Comparison of ENCODE assay signal across 12 cellular contexts in the genomic region with DNA sequence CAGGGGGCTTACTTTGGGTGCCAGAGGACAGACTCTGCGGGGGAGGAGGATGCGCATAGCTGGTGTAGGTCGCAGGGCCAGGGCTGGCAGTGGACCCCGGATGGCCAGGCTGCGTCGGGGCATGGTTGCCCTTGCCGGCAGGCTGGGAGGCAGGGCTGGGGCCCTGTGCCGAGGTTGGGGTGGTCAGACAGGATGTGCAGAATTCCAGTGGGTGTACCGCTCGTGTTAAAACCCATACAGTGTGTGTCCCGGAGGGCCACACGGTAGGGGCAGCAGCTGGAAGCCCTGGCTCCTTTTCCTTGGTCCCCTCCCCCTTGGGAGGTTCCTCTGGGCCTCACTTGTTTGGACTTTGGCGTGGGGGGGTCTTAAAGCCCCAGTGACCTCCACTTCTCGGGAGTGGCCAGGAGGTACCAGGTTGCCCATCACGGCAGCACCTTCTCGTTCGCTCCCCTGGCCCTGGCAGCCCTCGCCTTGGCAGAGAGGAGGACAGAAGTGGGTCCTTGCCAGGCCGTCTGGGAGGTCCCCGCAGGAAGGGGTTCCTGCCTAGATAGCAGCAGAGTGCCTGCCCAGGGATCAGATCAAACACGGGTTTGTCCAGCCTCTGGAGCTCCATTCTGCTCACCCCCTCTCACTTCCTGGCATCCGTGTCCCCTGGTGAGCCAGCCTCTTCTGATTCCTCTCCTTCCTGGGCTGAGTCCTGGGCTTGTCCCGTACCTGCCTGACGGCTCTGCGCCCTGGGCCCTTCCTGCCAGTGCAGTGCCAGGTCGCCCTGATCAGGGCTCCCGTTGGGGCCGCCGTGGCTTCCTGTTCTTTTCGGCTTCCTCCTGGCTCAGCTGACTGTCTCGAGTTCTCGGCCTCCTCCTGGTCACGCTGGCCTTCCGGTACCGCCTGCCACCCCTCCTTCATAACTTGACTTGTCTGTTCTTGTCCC. TPM values are rescaled to one million over a fixed set of nuclear protein-coding genes. Genes with fewer than 3 reads are reported as not detected.
DNase-seq lines count a peak whose midpoint lies in the region; ATAC-seq, FAIRE-seq and TF ChIP-seq lines count a peak whose summit lies in the region.
"Had no signal": no experiment of that assay in that cellular context is flagged by ENCODE, and none has a peak within 500 bp of the region (broad histone marks: within the 10 kb centered on the region; RNA-seq: fewer than 3 reads in every experiment).

No MANE protein-coding gene starts in this region.

- H3K9me2 ChIP-seq in Loucy (replicated peaks; ENCODE audit: low read depth, low read length) = no peaks in the 10 kb centered on the region

- in situ Hi-C loops in HepG2 (cut with HindIII; ENCODE audit: extremely low pct_ligation_motif_present, low pct_unique_long_range_greater_than_20kb) = no loop called here

- H3K27ac ChIP-seq in HepG2 (ENCODE audit: extremely low read length, insufficient read depth, low read length) = peak overlapping the region; percentile 51

- TF ChIP-seq RAD21 in HepG2 (CRISPR knock-in tag; IDR thresholded peaks at IDR 0.05) = no peak

- H3K27me3 Mint-ChIP-seq in MCF 10A (ENCODE audit: insufficient read depth, unreplicated experiment) = no peaks in the 10 kb centered on the region

- TF ChIP-seq EP300 in HepG2 (IDR thresholded peaks at IDR 0.05; ENCODE audit: low read depth in 2 of 2, low read length in 2 of 2) (no peak), HepG2 (CRISPR knock-in tag; IDR thresholded peaks at IDR 0.05; ENCODE audit: borderline replicate concordance) (no peak)

- peaks cover 16% of the 10 kb centered on the region for H3K36me3 Mint-ChIP-seq in MCF 10A (ENCODE audit: insufficient read depth, unreplicated experiment)
- no peaks in the 10 kb centered on the region for H3K36me3 Mint-ChIP-seq in stimulated activated effector memory CD8-positive, alpha-beta T cell treated with anti-CD3 and anti-CD28 coated beads, Interleukin-12 subunit alpha, Interleukin-12 subunit beta, amount 100 ng/mL, for 72 hours

- ATAC-seq in HepG2 (peak; percentile 79), HG03571 (IDR thresholded peaks at IDR 0.05; ENCODE audit: unreplicated experiment) (no peak), GM21367 (IDR thresholded peaks at IDR 0.05; ENCODE audit: unreplicated experiment) (no peak)
- no peak for ATAC-seq in stimulated activated effector memory CD8-positive, alpha-beta T cell treated with anti-CD3 and anti-CD28 coated beads, Interleukin-12 subunit alpha, Interleukin-12 subunit beta, amount 100 ng/mL, for 72 hours

- CTCF ChIA-PET in MCF 10A (lab: Yijun Ruan, JAX) = interaction anchor here (0.6 to 0.7 kb wide), 3 partner anchors 10 to 14 kb away, joined by 3 to 4 read pairs (median 3); no protein-coding TSS in a partner anchor
- CTCF ChIA-PET in HepG2 (lab: Yijun Ruan, JAX; ENCODE audit: low intra/inter-chr PET ratio, low total read pairs) = no interaction called here

- H3K9ac ChIP-seq in Loucy (ENCODE audit: low read depth, low read length, poor library complexity, severe bottlenecking) (peak overlapping the region; percentile 22), HepG2 (ENCODE audit: insufficient read depth, low read depth, low read length) (peak overlapping the region; percentile 66)

- H3K4me1 ChIP-seq in Loucy (ENCODE audit: insufficient read depth, low read length, poor library complexity, severe bottlenecking) = peaks cover 6% of the 10 kb centered on the region
- peaks cover 46% of the 10 kb centered on the region for H3K4me1 ChIP-seq in HepG2 (ENCODE audit: insufficient read depth, low read length)

- H3K27ac Mint-ChIP-seq in MCF 10A (ENCODE audit: low read depth, unreplicated experiment) = peak overlapping the region; percentile 98
- peak overlapping the region; percentile 23 for H3K27ac Mint-ChIP-seq in stimulated activated effector memory CD8-positive, alpha-beta T cell treated with anti-CD3 and anti-CD28 coated beads, Interleukin-12 subunit alpha, Interleukin-12 subunit beta, amount 100 ng/mL, for 72 hours

- intact Hi-C loops in MCF 10A (cut with micrococcal nuclease) = no loop called here
- intact Hi-C loops in HepG2 (cut with micrococcal nuclease; ENCODE audit: unreplicated experiment) = loop anchor here (1.0 to 2.0 kb wide), 3 partner anchors 31 to 43 kb away; no protein-coding TSS in a partner anchor

- no peaks in the 10 kb centered on the region for H3F3A ChIP-seq in Loucy (ENCODE audit: low read depth)

- H3K4me1 Mint-ChIP-seq in MCF 10A (ENCODE audit: insufficient read depth, unreplicated experiment) = peaks cover 53% of the 10 kb centered on the region
- peaks cover 10% of the 10 kb centered on the region for H3K4me1 Mint-ChIP-seq in stimulated activated effector memory CD8-positive, alpha-beta T cell treated with anti-CD3 and anti-CD28 coated beads, Interleukin-12 subunit alpha, Interleukin-12 subunit beta, amount 100 ng/mL, for 72 hours

- TF ChIP-seq POLR2A in HepG2 (IDR thresholded peaks at IDR 0.05; ENCODE audit: insufficient read depth in 1 of 2, low read depth in 2 of 2, low read length in 2 of 2) = peak in 1 of 2 experiments; percentile 60; a peak in 2 of 4 replicates

- 52% methylated on average over 24 of the region's 35 CpGs for WGBS in HepG2 (ENCODE audit: low lambda C conversion rate)

- H4K20me1 ChIP-seq in Loucy (ENCODE audit: insufficient read depth, low read length, poor library complexity, severe bottlenecking) = no peaks in the 10 kb centered on the region
- H4K20me1 ChIP-seq in HepG2 (ENCODE audit: insufficient read depth, low read length) = no peaks in the 10 kb centered on the region

- TSS peak; percentile 49 for BruUV-seq in MCF 10A (replicated peaks; lab: Mats Ljungman, UMichigan)
- BruUV-seq in HepG2 (replicated peaks; lab: Mats Ljungman, UMichigan) = no TSS peak

- H3K27me3 ChIP-seq in Loucy (ENCODE audit: insufficient read depth, low read length, poor library complexity, severe bottlenecking) (no peaks in the 10 kb centered on the region), HepG2 (ENCODE audit: control insufficient read depth in 1 of 2, insufficient read depth in 2 of 2, low read length in 2 of 2) (no peaks in the 10 kb centered on the region)

- H3K9me3 Mint-ChIP-seq in MCF 10A (ENCODE audit: unreplicated experiment) = peaks cover 8% of the 10 kb centered on the region
- peaks cover 3% of the 10 kb centered on the region for H3K9me3 Mint-ChIP-seq in stimulated activated effector memory CD8-positive, alpha-beta T cell treated with anti-CD3 and anti-CD28 coated beads, Interleukin-12 subunit alpha, Interleukin-12 subunit beta, amount 100 ng/mL, for 72 hours

- peaks cover 9% of the 10 kb centered on the region; the same call in 1 of the 2 replicates for H3K36me3 ChIP-seq in Loucy (ENCODE audit: insufficient read depth, low read length)
- peaks cover 0 to 2% of the 10 kb centered on the region in 2 experiments; a peak in 2 of 5 replicates for H3K36me3 ChIP-seq in HepG2 (replicated peaks in 1 of 2; ENCODE audit: control insufficient read depth in 1 of 2, insufficient read depth in 2 of 2, low read length in 2 of 2)

- H2AFZ ChIP-seq in Loucy (ENCODE audit: low read length) (no peak overlapping the region), HepG2 (ENCODE audit: low read length) (no peak overlapping the region)

- POLR2A ChIA-PET in MCF 10A (lab: Yijun Ruan, JAX) (interaction anchor here (0.6 to 1.6 kb wide), 9 partner anchors 10 to 569 kb away, joined by 3 to 6 read pairs (median 3); no protein-coding TSS in a partner anchor), HepG2 (lab: Yijun Ruan, JAX) (interaction anchor here (0.6 to 1.8 kb wide), 7 partner anchors 19 to 58 kb away, joined by 3 to 12 read pairs (median 3); no protein-coding TSS in a partner anchor)

- H3K4me3 Mint-ChIP-seq in MCF 10A (ENCODE audit: unreplicated experiment) = peak overlapping the region; percentile 81
- H3K4me3 Mint-ChIP-seq in stimulated activated effector memory CD8-positive, alpha-beta T cell treated with anti-CD3 and anti-CD28 coated beads, Interleukin-12 subunit alpha, Interleukin-12 subunit beta, amount 100 ng/mL, for 72 hours = no peak overlapping the region

- H3K4me2 ChIP-seq in Loucy (ENCODE audit: low read depth, low read length, poor library complexity, severe bottlenecking) (no peak overlapping the region), HepG2 (ENCODE audit: low read depth, low read length) (peak overlapping the region; percentile 72)

- TF ChIP-seq CTCF in Loucy (conservative IDR thresholded peaks at IDR 0.05; ENCODE audit: low read length) = no peak
- no peak for TF ChIP-seq CTCF in MCF 10A (IDR thresholded peaks at IDR 0.05; ENCODE audit: unreplicated experiment)
- no peak; the same call in 1 of the 2 replicates for TF ChIP-seq CTCF in HepG2 (CRISPR knock-in tag; IDR thresholded peaks at IDR 0.05)

- H3K4me3 ChIP-seq in Loucy (ENCODE audit: low read length, poor library complexity, severe bottlenecking) = no peak overlapping the region
- peak overlapping the region; percentile 59 to 73 (median 60) for H3K4me3 ChIP-seq in HepG2 (replicated peaks in 1 of 3; ENCODE audit: insufficient read depth in 1 of 3, low read depth in 2 of 3, low read length in 3 of 3)

- FAIRE-seq in HepG2 (lab: Jason Lieb, UNC) = peak; percentile 37
- FAIRE-seq: colon had no signal

- DNase-seq in MCF 10A (ENCODE audit: unreplicated experiment) = peak; percentile 67
- peak; percentile 35 for DNase-seq in HepG2 (ENCODE audit: low spot score)
- no peak for DNase-seq in stimulated activated effector memory CD8-positive, alpha-beta T cell treated with anti-CD3 and anti-CD28 coated beads, Interleukin-12 subunit alpha, Interleukin-12 subunit beta, amount 100 ng/mL, for 72 hours (ENCODE audit: low spot score in 2 of 2)
- DNase-seq in hepatic stellate cell (ENCODE audit: low spot score) = no peak
- DNase-seq in NCI-H1417 (lab: John Stamatoyannopoulos, UW) = no peak
- DNase-seq: activated CD4-positive, alpha-beta T cell treated with anti-CD3 and anti-CD28 coated beads for 1 hour; NCI-H774 had no signal

- H3K9me3 ChIP-seq in Loucy (ENCODE audit: insufficient read depth, low read depth, low read length) (peaks cover 7% of the 10 kb centered on the region; the same call in 1 of the 2 replicates), HepG2 (ENCODE audit: low read length) (peaks cover 9% of the 10 kb centered on the region)

- H3K79me2 ChIP-seq in Loucy (ENCODE audit: insufficient read depth, low read length) (peaks cover 14% of the 10 kb centered on the region; the same call in 1 of the 2 replicates), HepG2 (ENCODE audit: insufficient read depth, low read length) (peaks cover 12% of the 10 kb centered on the region)

RNA-seq across cellular contexts. Expression of a gene that starts 56.7 kb away (rescaled TPM):
- total RNA-seq in MCF 10A (2022) = 0.28 TPM in 1 of 2 replicates, not detected in the other
- 0.98 and 8.5 TPM in 2 replicates for total RNA-seq in HepG2 (2016; rRNA removed; fragmentation: Illumina TruSeq; extraction: Trizol)
- 1.8 and 1.9 TPM in 2 replicates for total RNA-seq in HepG2 (2016; cell fraction: cytosol; rRNA removed; fragmentation: Illumina TruSeq; extraction: Trizol; ENCODE audit: low read depth)
- total RNA-seq in HepG2 (2016; cell fraction: insoluble cytoplasmic fraction; rRNA removed; fragmentation: Illumina TruSeq; extraction: Trizol) = 1.2 and 9.0 TPM in 2 replicates
- total RNA-seq in HepG2 (2016; cell fraction: membrane; rRNA removed; fragmentation: Illumina TruSeq; extraction: Trizol) = 1.4 and 1.8 TPM in 2 replicates
- 14.0 and 15.7 TPM in 2 replicates for total RNA-seq in HepG2 (2016; cell fraction: nucleus; rRNA removed; fragmentation: Illumina TruSeq; extraction: Trizol)
- polyA plus RNA-seq in HepG2 (2011; rRNA removed) = 63.6 and 107 TPM in 2 replicates
- 8.9 and 16.3 TPM in 2 replicates for polyA plus RNA-seq in HepG2 (2011; cell fraction: cytosol; rRNA removed)
- polyA plus RNA-seq in HepG2 (2011; cell fraction: nucleus; rRNA removed) = 1,761 and 2,041 TPM in 2 replicates
- 31.4 and 46.5 TPM in 2 replicates for polyA plus RNA-seq in HepG2 (2012)
- polyA plus RNA-seq in HepG2 (2016; cell fraction: cytosol; fragmentation: Illumina TruSeq; extraction: Trizol; ENCODE audit: low read depth) = 1.9 and 2.1 TPM in 2 replicates
- polyA plus RNA-seq in HepG2 (2016; cell fraction: insoluble cytoplasmic fraction; fragmentation: Illumina TruSeq; extraction: Trizol; ENCODE audit: low read depth) = 1.9 and 2.5 TPM in 2 replicates
- 1.6 and 2.1 TPM in 2 replicates for polyA plus RNA-seq in HepG2 (2016; cell fraction: membrane; fragmentation: Illumina TruSeq; extraction: Trizol; ENCODE audit: low read depth)
- 65.6 and 66.9 TPM in 2 replicates for polyA plus RNA-seq in HepG2 (2016; cell fraction: nucleus; fragmentation: Illumina TruSeq; extraction: Trizol; ENCODE audit: insufficient read depth, low read depth)
- 15.4 TPM in 1 of 2 replicates, not detected in the other for polyA minus RNA-seq in HepG2 (2011; rRNA and poly(A)+ RNA removed; ENCODE audit: low replicate concordance)
- 5.8 and 5.9 TPM in 2 replicates for polyA minus RNA-seq in HepG2 (2011; cell fraction: cytosol; rRNA and poly(A)+ RNA removed)
- 43.4 and 57.3 TPM in 2 replicates for polyA minus RNA-seq in HepG2 (2011; cell fraction: nucleus; rRNA and poly(A)+ RNA removed)
- total RNA-seq: HT-29 had no signal

Comparison
In these comparisons a context has a peak if more than half of its experiments do, and no peak if none do; other contexts are left out.
1. DNase-seq: peak in MCF 10A (single experiment) and HepG2 (single experiment); none in stimulated activated effector memory CD8-positive, alpha-beta T cell treated with anti-CD3 and anti-CD28 coated beads, Interleukin-12 subunit alpha, Interleukin-12 subunit beta, amount 100 ng/mL, for 72 hours (0 of 2), hepatic stellate cell (single experiment) and NCI-H1417 (0 of 3).